ENCODE assay signal across 8 cellular contexts in the genomic region with DNA sequence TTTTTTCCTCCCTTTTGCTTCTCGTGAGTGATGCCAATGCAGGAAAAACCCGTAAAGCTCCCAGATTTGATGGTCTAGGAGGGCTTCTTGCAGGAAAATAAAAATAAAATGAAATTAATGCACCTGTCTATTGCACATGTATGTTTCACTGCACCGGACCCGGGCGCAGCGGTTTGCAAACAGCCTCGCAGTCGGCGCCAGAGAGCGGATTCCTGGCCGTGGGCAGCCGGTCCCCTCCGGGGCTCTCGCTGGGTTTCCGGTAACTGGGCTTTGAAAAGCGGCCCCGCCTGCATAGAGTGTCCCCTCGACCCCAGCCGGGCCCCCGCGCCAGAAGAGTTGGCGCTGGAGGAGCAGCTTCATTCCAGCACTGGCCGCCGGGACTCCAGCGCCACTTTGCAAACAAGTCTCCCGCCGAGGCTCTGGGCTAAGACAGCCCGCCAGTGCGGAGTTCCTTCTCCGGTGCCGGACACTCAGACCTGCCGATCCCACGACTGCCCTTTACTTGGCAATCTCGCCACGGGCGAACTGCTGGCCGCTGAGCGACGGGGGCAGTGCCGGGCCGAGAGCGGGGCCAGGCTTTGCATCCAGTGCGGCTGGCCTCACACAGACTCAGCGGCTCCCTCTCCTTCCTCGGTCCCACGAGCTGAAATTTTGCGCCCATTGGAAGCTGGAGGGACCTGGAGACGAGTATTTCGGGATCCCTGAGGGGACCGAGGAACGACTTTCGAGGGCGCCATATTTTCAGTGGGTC. TPM values are rescaled to one million over a fixed set of nuclear protein-coding genes. Genes with fewer than 3 reads are reported as not detected.
DNase-seq lines count a peak whose midpoint lies in the region; ATAC-seq and TF ChIP-seq lines count a peak whose summit lies in the region.

No MANE protein-coding gene starts in this region.

- H3K4me3 ChIP-seq in MG63 (peak overlapping the region; percentile 96), esophagus squamous epithelium (peak overlapping the region; percentile 76 to 97 (median 80)), mucosa of rectum (ENCODE audit: low read length in 2 of 2) (peak overlapping the region; percentile 87 to 90)

- H3K9me3 ChIP-seq in MG63 = no peaks in the 10 kb centered on the region
- no peaks in the 10 kb centered on the region for H3K9me3 ChIP-seq in esophagus squamous epithelium
- no peaks in the 10 kb centered on the region for H3K9me3 ChIP-seq in mucosa of rectum (ENCODE audit: control insufficient read depth in 2 of 2, low read length in 2 of 2)

- intact Hi-C loops in esophagus squamous epithelium (cut with DNase I) = loop anchor here (10.0 kb wide), 1 partner anchor 354 kb away; no protein-coding TSS in a partner anchor

- peak overlapping the region; percentile 63 to 87 (median 82) for H3K27ac ChIP-seq in esophagus squamous epithelium
- H3K27ac ChIP-seq in mucosa of rectum (ENCODE audit: low read depth in 2 of 2, low read length in 2 of 2) = peak overlapping the region; percentile 23 to 56
- H3K27ac ChIP-seq in temporal lobe (ENCODE audit: low read depth, low read length) = peak overlapping the region; percentile 5

- H3K27me3 ChIP-seq in MG63 = no peaks in the 10 kb centered on the region
- H3K27me3 ChIP-seq in esophagus squamous epithelium = peaks cover 0 to 13% (median 0%) of the 10 kb centered on the region in 4 donors
- H3K27me3 ChIP-seq in mucosa of rectum (ENCODE audit: control insufficient read depth in 2 of 2, insufficient read depth in 2 of 2, low read length in 2 of 2) = no peaks in the 10 kb centered on the region

- 0% methylated on average over 6 to 9 of the region's 53 CpGs for WGBS in esophagus squamous epithelium, 2 donors

- H3K9ac ChIP-seq in mucosa of rectum (ENCODE audit: low read depth in 1 of 2, low read length in 2 of 2) = peak overlapping the region; percentile 27 to 92

- H3K36me3 ChIP-seq in MG63 = no peaks in the 10 kb centered on the region
- H3K36me3 ChIP-seq in esophagus squamous epithelium = no peaks in the 10 kb centered on the region
- no peaks in the 10 kb centered on the region for H3K36me3 ChIP-seq in mucosa of rectum (ENCODE audit: control insufficient read depth in 2 of 2, insufficient read depth in 2 of 2, low read length in 2 of 2)

- peak; percentile 24 for ATAC-seq in GM19397 (IDR thresholded peaks at IDR 0.05; ENCODE audit: unreplicated experiment)

- TF ChIP-seq CTCF in esophagus squamous epithelium (IDR thresholded peaks at IDR 0.05) = no peak

- no peak for TF ChIP-seq POLR2A in esophagus squamous epithelium (IDR thresholded peaks at IDR 0.05)

- H3K4me1 ChIP-seq in esophagus squamous epithelium = peaks cover 0 to 28% (median 9%) of the 10 kb centered on the region in 3 donors
- peaks cover 7 to 14% of the 10 kb centered on the region in 2 donors for H3K4me1 ChIP-seq in mucosa of rectum (ENCODE audit: control insufficient read depth in 2 of 2, insufficient read depth in 2 of 2, low read length in 2 of 2)

- DNase-seq in CD1c-positive myeloid dendritic cell (ENCODE audit: extremely low spot score) = peak; percentile 19
- peak; percentile 53 for DNase-seq in MG63
- peak; percentile 2 for DNase-seq in activated T-cell treated with anti-CD3 and anti-CD28 coated beads for 1 hour (ENCODE audit: low read depth)
- DNase-seq in esophagus squamous epithelium (lab: John Stamatoyannopoulos, UW) = no peak
- no peak for DNase-seq in SKM-1 treated with dmso at 0.1 percent for 144 hours (lab: John Stamatoyannopoulos, UW; ENCODE audit: unreplicated experiment)

RNA-seq across cellular contexts. Expression of a gene that starts 0.6 kb away (rescaled TPM):
- 16.5 and 20.4 TPM in 2 replicates for total RNA-seq in MG63 (2014; rRNA removed; shearing (Covaris generic); ENCODE audit: low replicate concordance)
- total RNA-seq in esophagus squamous epithelium (10 to 100 TPM in 1 of 4 donors, 1 to 10 TPM in 3; 1.8 to 11.3 (median 4.2) TPM), temporal lobe (34.2 TPM)

Comparison
In these comparisons a context has a peak if more than half of its experiments do, and no peak if none do; other contexts are left out.
1. DNase-seq: peak in CD1c-positive myeloid dendritic cell (single experiment), MG63 (single experiment) and activated T-cell treated with anti-CD3 and anti-CD28 coated beads for 1 hour (single experiment); none in esophagus squamous epithelium (single experiment) and SKM-1 treated with dmso at 0.1 percent for 144 hours (single experiment).
2. H3K27ac ChIP-seq: peak in every context shown above with its lines; median percentile 82 in esophagus squamous epithelium; 40 in mucosa of rectum; 5 in temporal lobe.
3. Peak in every context shown above with its lines, with median percentiles within 50 percentile points of each other: H3K4me3 ChIP-seq.